ENCODE assay signal across 9 cellular contexts in genomic region chr19:44109458-44109857, GRCh38.
"Had no signal": no experiment of that assay in that cellular context is flagged by ENCODE, and none has a peak within 500 bp of the region (broad histone marks: within the 10 kb centered on the region; RNA-seq: fewer than 3 reads in every experiment).

No MANE protein-coding gene starts in this region.

- H2AFZ ChIP-seq: GM23248 had no signal

- H3K27ac Mint-ChIP-seq: IgD-negative memory B cell had no signal

- H3K9ac ChIP-seq: GM23248, KMS-11 had no signal

- DNase-seq: GM23248, GOT3, H7, Karpas-422 had no signal

- H3K4me2 ChIP-seq: KMS-11 had no signal

- ATAC-seq: HCT116 had no signal

- H3K27me3 Mint-ChIP-seq: IgD-negative memory B cell had no signal

- H3K27ac ChIP-seq: GM23248, KMS-11 had no signal

- FAIRE-seq: HTR-8/SVneo had no signal

- H3K4me3 ChIP-seq: GM23248, HAP-1 had no signal
